In the genomic region with DNA sequence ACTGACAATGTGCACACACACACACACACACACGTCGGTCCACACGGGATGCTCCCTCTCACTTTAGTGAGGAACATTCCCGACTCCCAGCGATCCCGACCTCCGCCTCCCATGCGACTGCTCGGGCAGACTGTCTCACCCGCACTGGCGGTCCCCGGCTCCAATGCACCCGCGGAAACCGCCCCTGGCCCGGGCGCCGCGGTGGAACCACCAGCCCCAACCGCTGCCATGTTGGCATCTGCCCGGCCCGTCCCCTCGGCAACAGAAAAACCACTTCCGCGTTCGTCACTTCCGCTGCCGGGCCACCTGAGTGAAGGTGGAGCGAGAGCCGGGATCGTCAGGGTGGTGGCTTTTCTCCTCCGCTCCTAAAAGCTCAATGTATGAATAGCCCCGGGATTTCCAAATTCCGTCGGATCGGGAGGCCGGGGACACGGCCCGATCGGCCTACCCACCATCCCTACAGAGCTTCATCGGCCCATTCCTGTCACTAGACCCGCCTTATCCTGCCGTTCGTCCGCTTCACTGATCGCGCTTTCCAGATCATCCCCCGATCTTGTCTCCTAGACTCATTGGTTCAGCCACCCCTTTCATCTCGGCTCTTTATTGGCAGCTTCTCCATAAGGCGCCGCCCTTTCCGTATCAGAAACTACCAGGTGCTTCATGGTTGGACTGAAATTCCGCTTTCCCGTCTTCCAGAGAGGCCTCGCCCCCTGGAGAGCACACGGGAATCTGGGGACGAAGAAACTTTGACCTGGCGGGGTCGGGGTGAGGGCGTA, we compare ENCODE assay signal across 8 cellular contexts. TPM values are rescaled to one million over a fixed set of nuclear protein-coding genes. Genes with fewer than 3 reads are reported as not detected.
A peak's percentile ranks its signal among the peaks of the same experiment; 100 is the strongest.
DNase-seq lines count a peak whose midpoint lies in the region; ATAC-seq, FAIRE-seq and TF ChIP-seq lines count a peak whose summit lies in the region.

Gene SLC35A2 (minus strand): TSS at position 240 of the 776 bp plus-strand sequence. CDS start 10 bp downstream, at position 230.

- peaks cover 29% of the 10 kb centered on the region for H3K79me2 ChIP-seq in keratinocyte (ENCODE audit: control insufficient read depth, insufficient read depth, low read length)

- H3K4me1 Mint-ChIP-seq in central memory CD8-positive, alpha-beta T cell, result peaks cover 22% of the 10 kb centered on the region

- FAIRE-seq in keratinocyte (lab: Jason Lieb, UNC), result no peak

- H3K9me3 Mint-ChIP-seq in central memory CD8-positive, alpha-beta T cell, result no peaks in the 10 kb centered on the region

- H3K36me3 ChIP-seq in keratinocyte (ENCODE audit: control insufficient read depth in 2 of 2, extremely low read depth in 1 of 2, insufficient read depth in 2 of 2, low read length in 2 of 2), result peaks cover 6 to 10% of the 10 kb centered on the region in 2 experiments

- peak within 1 kb of the TSS; percentile 67 for H3K4me2 ChIP-seq in keratinocyte (ENCODE audit: control insufficient read depth, extremely low read depth, insufficient read depth, low read depth, low read length)

- peak within 1 kb of the TSS; percentile 96 for H3K4me3 Mint-ChIP-seq in central memory CD8-positive, alpha-beta T cell

- H3K9me3 ChIP-seq in keratinocyte (ENCODE audit: control insufficient read depth, low read depth, low read length), result peaks cover 3% of the 10 kb centered on the region

- peak within 1 kb of the TSS; percentile 89 for H3K27ac ChIP-seq in keratinocyte (ENCODE audit: control insufficient read depth, insufficient read depth, low read length)

- no peaks in the 10 kb centered on the region for H3K9me1 ChIP-seq in keratinocyte (ENCODE audit: control insufficient read depth, extremely low read depth, insufficient read depth, low read length)

- TF ChIP-seq CTCF in keratinocyte (optimal IDR thresholded peaks at IDR 0.05 in 1 of 3, IDR thresholded peaks at IDR 0.05 in 1 of 3, conservative IDR thresholded peaks at IDR 0.05 in 1 of 3; ENCODE audit: extremely low read depth in 1 of 3, insufficient read depth in 2 of 3, low read length in 3 of 3), result no peak

- no peaks in the 10 kb centered on the region for H4K20me1 ChIP-seq in keratinocyte (ENCODE audit: control insufficient read depth, extremely low read depth, insufficient read depth, low read length)

- ATAC-seq in GM18909 (IDR thresholded peaks at IDR 0.05; ENCODE audit: poor library complexity, unreplicated experiment) (peak; percentile 75), HG03280 (IDR thresholded peaks at IDR 0.05; ENCODE audit: unreplicated experiment) (peak; percentile 56)
- ATAC-seq in central memory CD8-positive, alpha-beta T cell (replicated peaks; ENCODE audit: extremely low read depth, poor library complexity, severe bottlenecking), result peak; percentile 84

- in situ Hi-C loops in ACHN (cut with HindIII; ENCODE audit: low pct_ligation_motif_present, low pct_unique_long_range_greater_than_20kb, low sequenced_read_pairs), result no loop called here

- peak within 1 kb of the TSS; percentile 73 for H2AFZ ChIP-seq in keratinocyte (ENCODE audit: control insufficient read depth, low read length)

- H3K9ac ChIP-seq in keratinocyte (ENCODE audit: control insufficient read depth, extremely low read depth, insufficient read depth, low read length), result peak within 1 kb of the TSS; percentile 87

- H3K4me3 ChIP-seq in keratinocyte (ENCODE audit: control insufficient read depth in 2 of 3, extremely low read depth in 1 of 3, insufficient read depth in 2 of 3, low read depth in 1 of 3, low read length in 3 of 3), result peak within 1 kb of the TSS; percentile 63 to 91 (median 74)

- H3K27me3 ChIP-seq in keratinocyte (ENCODE audit: control insufficient read depth, extremely low read depth, insufficient read depth, low read length), result no peaks in the 10 kb centered on the region

- peak; percentile 77 for DNase-seq in ACHN
- peak; percentile 81 for DNase-seq in NCI-H510A (lab: John Stamatoyannopoulos, UW)
- peak; percentile 87 for DNase-seq in activated CD4-positive, CD25-positive, alpha-beta regulatory T cell treated with anti-CD3 and anti-CD28 coated beads, Interleukin-2, amount 50 U/mL, for 72 hours
- peak; percentile 76 to 81 for DNase-seq in central memory CD8-positive, alpha-beta T cell (ENCODE audit: low spot score in 2 of 2)
- no peak for DNase-seq in keratinocyte (ENCODE audit: low read depth, low spot score)
- peak; percentile 77 to 84 (median 79) for DNase-seq in stimulated activated CD4-positive, alpha-beta T cell treated with anti-CD3 and anti-CD28 coated beads, Interleukin-12 subunit alpha, Interleukin-12 subunit beta, amount 100 ng/mL, for 48 hours (ENCODE audit: low read depth in 2 of 3, low spot score in 1 of 3)

- no peaks in the 10 kb centered on the region for H3K27me3 Mint-ChIP-seq in central memory CD8-positive, alpha-beta T cell

- dilution Hi-C loops in keratinocyte (cut with MboI; ENCODE audit: extremely low pct_ligation_motif_present, low sequenced_read_pairs), result no loop called here

- H3K27ac Mint-ChIP-seq in central memory CD8-positive, alpha-beta T cell (ENCODE audit: low read depth), result peak within 1 kb of the TSS; percentile 98

- peaks cover 61% of the 10 kb centered on the region for H3K36me3 Mint-ChIP-seq in central memory CD8-positive, alpha-beta T cell (ENCODE audit: insufficient read depth)

- H3K4me1 ChIP-seq in keratinocyte (ENCODE audit: control insufficient read depth, extremely low read depth, insufficient read depth, low read length), result peaks cover 7% of the 10 kb centered on the region

RNA-seq across cellular contexts. Expression of gene SLC35A2, which starts in this region (rescaled TPM):
- 39.4 to 64.0 TPM (median 44.2 TPM) in 3 replicates for polyA plus RNA-seq in keratinocyte
- 4.5 TPM for polyA plus RNA-seq in keratinocyte (2011; ENCODE audit: low read depth)
- polyA plus RNA-seq in keratinocyte (2011; cell fraction: cytosol; rRNA removed), result 37.6 and 42.3 TPM in 2 replicates
- polyA plus RNA-seq in keratinocyte (2011; cell fraction: nucleus; rRNA removed), result 128 and 133 TPM in 2 replicates
- 34.0 and 42.3 TPM in 2 replicates for polyA plus RNA-seq in keratinocyte (2012; ENCODE audit: low replicate concordance)
- polyA minus RNA-seq in keratinocyte, result 76.4 to 124 TPM (median 76.5 TPM) in 3 replicates
- 51.8 TPM for polyA minus RNA-seq in keratinocyte (2011; cell fraction: cytosol; rRNA and poly(A)+ RNA removed)
- 57.0 and 75.4 TPM in 2 replicates for polyA minus RNA-seq in keratinocyte (2011; cell fraction: nucleus; rRNA and poly(A)+ RNA removed)
